In genomic region chr22:28779833-28780232, GRCh38 we compare ENCODE assay signal across 29 cellular contexts.
"Had no signal": no experiment of that assay in that cellular context is flagged by ENCODE, and none has a peak within 500 bp of the region (broad histone marks: within the 10 kb centered on the region; RNA-seq: fewer than 3 reads in every experiment).

No MANE protein-coding gene starts in this region.

- H3K4me3 Mint-ChIP-seq: activated T-cell treated with anti-CD3 and anti-CD28 coated beads, Interleukin-2, amount 50 U/mL, for 4 hours; nephron; stimulated activated memory B cell treated with anti-CD40 and anti-IgM and Interleukin-4, amounts not matched to agents 10 μg/mL and 1 μg/mL and 100 μg/mL, for 72 hours; T-cell; T-helper 2 cell treated with Interferon-gamma antibody and Interleukin-4, amounts not matched to agents 5 μg/mL and 100 μg/mL, for 36 hours had no signal

- H3K27ac Mint-ChIP-seq: stimulated activated memory B cell treated with anti-CD40 and anti-IgM and Interleukin-4, amounts not matched to agents 10 μg/mL and 1 μg/mL and 100 μg/mL, for 72 hours; T-cell; T-helper 2 cell treated with Interferon-gamma antibody and Interleukin-4, amounts not matched to agents 5 μg/mL and 100 μg/mL, for 36 hours had no signal

- H3K27ac ChIP-seq: body of pancreas, foreskin keratinocyte, neutrophil, pancreas, stomach, suprapubic skin, uterus, WERI-Rb-1 had no signal

- H3K9me3 Mint-ChIP-seq: activated T-cell treated with anti-CD3 and anti-CD28 coated beads, Interleukin-2, amount 50 U/mL, for 4 hours; activated T-helper 2 cell treated with anti-CD3 and anti-CD28 coated beads, Interferon-gamma antibody, Interleukin-2, Interleukin-4, amounts not matched to agents 10 μg/mL and 5 μg/mL and 100 μg/mL, durations not matched to agents 14 hours and 24 hours and 36 hours; nephron; stimulated activated memory B cell treated with anti-CD40 and anti-IgM and Interleukin-4, amounts not matched to agents 10 μg/mL and 1 μg/mL and 100 μg/mL, for 72 hours; T-cell; T-helper 2 cell treated with Interferon-gamma antibody and Interleukin-4, amounts not matched to agents 5 μg/mL and 100 μg/mL, for 36 hours had no signal

- H3K4me3 ChIP-seq: body of pancreas, pancreas, smooth muscle cell, stomach, suprapubic skin, transverse colon, uterus had no signal

- H3K36me3 ChIP-seq: uterus had no signal

- H3K4me1 ChIP-seq: foreskin keratinocyte, uterus had no signal

- H3K4me2 ChIP-seq: smooth muscle cell had no signal

- ATAC-seq: activated T-cell treated with anti-CD3 and anti-CD28 coated beads, Interleukin-2, amount 50 U/mL, for 4 hours; body of pancreas; foreskin keratinocyte; sciatic nerve; stimulated activated memory B cell treated with anti-CD40 and anti-IgM and Interleukin-4, amounts not matched to agents 10 μg/mL and 1 μg/mL and 100 μg/mL, for 72 hours; T-cell had no signal

- H3K27me3 Mint-ChIP-seq: stimulated activated memory B cell treated with anti-CD40 and anti-IgM and Interleukin-4, amounts not matched to agents 10 μg/mL and 1 μg/mL and 100 μg/mL, for 72 hours; T-cell had no signal

- H3K27me3 ChIP-seq: body of pancreas, foreskin keratinocyte, neutrophil, pancreas, stomach, suprapubic skin, transverse colon, uterus had no signal

- DNase-seq: activated CD4-positive, alpha-beta T cell treated with anti-CD3 and anti-CD28 coated beads for 1 hour; activated CD4-positive, alpha-beta T cell treated with anti-CD3 and anti-CD28 coated beads, Interleukin-2, amount 50 U/mL, for 1 hour; activated CD8-positive, alpha-beta memory T cell treated with anti-CD3 and anti-CD28 coated beads for 24 hours; activated CD8-positive, alpha-beta memory T cell treated with anti-CD3 and anti-CD28 coated beads, Interleukin-2, amount 50 U/mL, for 4 hours; activated naive CD4-positive, alpha-beta T cell; activated T-cell treated with anti-CD3 and anti-CD28 coated beads, Interleukin-2, amount 50 U/mL, for 4 hours; anterior cingulate cortex; body of pancreas; caudate nucleus; dermis blood vessel endothelial cell; effector CD8-positive, alpha-beta T cell; foreskin keratinocyte; mammary epithelial cell; midbrain; stimulated activated CD4-positive, alpha-beta T cell treated with anti-CD3 and anti-CD28 coated beads, Interleukin-15, amount 100 ng/mL, for 24 hours; stomach; T-cell; transverse colon; WERI-Rb-1 had no signal
